8 cellular contexts compared by ENCODE assay signal in the genomic region with DNA sequence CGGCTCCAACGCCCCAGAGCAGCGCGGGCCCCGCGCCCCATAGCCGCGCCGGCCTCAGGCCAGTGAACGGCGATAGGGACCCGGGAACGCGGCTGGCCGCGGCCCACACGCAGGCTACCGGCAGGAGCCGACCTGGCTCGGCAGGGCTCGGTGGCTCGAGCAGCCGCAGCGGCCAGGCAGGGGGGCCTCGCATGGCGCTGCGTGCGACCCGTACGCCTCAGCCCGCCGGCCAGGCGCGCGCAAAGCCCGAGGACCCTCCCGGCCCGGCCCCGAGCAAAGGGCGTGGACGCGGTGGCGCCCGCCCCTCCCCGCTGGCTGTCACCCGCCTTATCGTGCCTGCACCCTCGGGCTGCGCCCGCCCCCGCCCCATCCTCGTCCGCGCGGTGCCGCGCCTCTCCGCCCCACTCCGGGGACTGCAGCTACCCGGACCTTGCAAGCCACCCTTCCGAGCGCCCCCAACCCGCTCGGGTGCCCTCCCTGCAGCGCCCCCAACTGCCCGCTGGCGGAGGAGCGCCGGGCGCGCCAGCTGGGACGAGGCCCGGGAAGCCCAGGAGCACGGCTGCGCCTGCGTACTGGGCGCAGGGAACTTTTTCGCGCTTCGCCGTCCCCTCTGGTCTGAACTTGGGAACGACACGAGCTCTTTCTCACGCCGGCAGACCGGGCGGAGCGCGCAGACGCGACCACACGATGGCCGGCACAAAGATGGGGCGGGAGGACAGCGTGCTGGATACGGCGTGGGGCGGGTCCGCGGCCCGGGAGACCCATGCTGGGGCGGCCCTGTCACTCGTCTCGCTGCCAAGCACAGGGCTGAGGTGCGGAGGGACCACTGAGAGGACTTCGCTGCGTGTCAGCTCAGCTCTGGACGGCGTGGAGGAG. TPM values are rescaled to one million over a fixed set of nuclear protein-coding genes. Genes with fewer than 3 reads are reported as not detected.
DNase-seq lines count a peak whose midpoint lies in the region; ATAC-seq and TF ChIP-seq lines count a peak whose summit lies in the region.

TSS of gene ABCB10 (minus strand) at position 248 of the 876 bp plus-strand sequence. CDS start at position 193, 55 bp downstream.

- H3K27ac ChIP-seq in ascending aorta, result peak within 1 kb of the TSS; percentile 85 to 94
- peak within 1 kb of the TSS; percentile 69 for H3K27ac ChIP-seq in right cardiac atrium (ENCODE audit: low read length)
- peak within 1 kb of the TSS; percentile 91 for H3K27ac ChIP-seq in vagina

- DNase-seq in NCI-H1694 treated with DMSO at 0.1 percent for 48 hours (lab: John Stamatoyannopoulos, UW) (peak; percentile 96), ascending aorta (ENCODE audit: low spot score in 2 of 2) (peak; percentile 87 to 98), right cardiac atrium (peak; percentile 97 to 99 (median 98)), putamen (ENCODE audit: low spot score) (peak; percentile 97), vagina (ENCODE audit: extremely low spot score in 2 of 2) (peak in 1 of 2 donors; percentile 93)

- intact Hi-C loops in T-helper 2 cell treated with Interferon-gamma antibody and Interleukin-4, amounts not matched to agents 100 ng/mL and 5 ng/mL, for 36 hours (cut with micrococcal nuclease), result loop anchor here (1.0 to 5.0 kb wide), 7 partner anchors 68 to 1456 kb away; partner anchors contain the start of genes C1orf35, COG2, GALNT2 and RAB4A
- intact Hi-C loops in ascending aorta (cut with DNase I), result loop anchor here (1.0 to 2.0 kb wide), 3 partner anchors 38 to 508 kb away; partner anchors contain the start of genes GALNT2, TAF5L and URB2
- intact Hi-C loops in right cardiac atrium (cut with DNase I), result loop anchor here (2.0 to 10.0 kb wide), 3 partner anchors 66 to 69 kb away; partner anchors contain the start of genes TAF5L (in 4 of the 4) and URB2 (in 4 of the 4)
- intact Hi-C loops in vagina (cut with DNase I), result loop anchor here (2.0 kb wide), 1 partner anchor 68 kb away; the partner anchor contains the start of genes TAF5L and URB2

- H3K27me3 ChIP-seq in ascending aorta, result no peaks in the 10 kb centered on the region
- no peaks in the 10 kb centered on the region for H3K27me3 ChIP-seq in right cardiac atrium (ENCODE audit: control insufficient read depth, insufficient read depth)
- H3K27me3 ChIP-seq in vagina, result no peaks in the 10 kb centered on the region

- H3K4me1 ChIP-seq in ascending aorta (peaks cover 3 to 38% of the 10 kb centered on the region in 2 donors), right cardiac atrium (ENCODE audit: control insufficient read depth, insufficient read depth, low read length) (peaks cover 7% of the 10 kb centered on the region), vagina (peaks cover 39% of the 10 kb centered on the region)

- TF ChIP-seq CTCF in ascending aorta (IDR thresholded peaks at IDR 0.05) (peak; percentile 81 to 89 (median 87)), vagina (IDR thresholded peaks at IDR 0.05) (peak in 2 of 3 experiments; percentile 55 to 59)

- H3K9me3 ChIP-seq in ascending aorta, result no peaks in the 10 kb centered on the region
- H3K9me3 ChIP-seq in right cardiac atrium (ENCODE audit: control insufficient read depth, low read length), result no peaks in the 10 kb centered on the region
- no peaks in the 10 kb centered on the region for H3K9me3 ChIP-seq in vagina

- H3K4me3 ChIP-seq in ascending aorta, result peak within 1 kb of the TSS; percentile 91 to 94
- H3K4me3 ChIP-seq in right cardiac atrium (ENCODE audit: low read length), result peak within 1 kb of the TSS; percentile 70
- peak within 1 kb of the TSS; percentile 81 to 97 for H3K4me3 ChIP-seq in vagina

- ATAC-seq in GM18499 (IDR thresholded peaks at IDR 0.05; ENCODE audit: insufficient read depth, unreplicated experiment) (peak; percentile 75), HG02938 (IDR thresholded peaks at IDR 0.05; ENCODE audit: unreplicated experiment) (peak; percentile 83), right cardiac atrium (peak; percentile 96)

- no peaks in the 10 kb centered on the region for H3K36me3 ChIP-seq in ascending aorta
- H3K36me3 ChIP-seq in vagina, result no peaks in the 10 kb centered on the region

- TF ChIP-seq POLR2A in vagina (IDR thresholded peaks at IDR 0.05), result peak in 1 of 2 donors; percentile 7

- WGBS in right cardiac atrium, result under 1% methylated on average over 109 of the region's 109 CpGs

RNA-seq across cellular contexts. Expression of gene ABCB10, which starts in this region (rescaled TPM):
- 34.9 and 36.2 TPM in 2 replicates for total RNA-seq in T-helper 2 cell treated with Interferon-gamma antibody and Interleukin-4, amounts not matched to agents 100 ng/mL and 5 ng/mL, for 36 hours
- 25.2 TPM for total RNA-seq in ascending aorta
- total RNA-seq in right cardiac atrium, result 10 to 100 TPM in 3 of 4 donors, 1 to 10 TPM in 1; 9.7 to 15.5 (median 11.5) TPM
- 5.4 TPM for polyA plus RNA-seq in right cardiac atrium
- total RNA-seq in vagina, result 12.5 TPM
